24 cellular contexts compared by ENCODE assay signal in the genomic region with DNA sequence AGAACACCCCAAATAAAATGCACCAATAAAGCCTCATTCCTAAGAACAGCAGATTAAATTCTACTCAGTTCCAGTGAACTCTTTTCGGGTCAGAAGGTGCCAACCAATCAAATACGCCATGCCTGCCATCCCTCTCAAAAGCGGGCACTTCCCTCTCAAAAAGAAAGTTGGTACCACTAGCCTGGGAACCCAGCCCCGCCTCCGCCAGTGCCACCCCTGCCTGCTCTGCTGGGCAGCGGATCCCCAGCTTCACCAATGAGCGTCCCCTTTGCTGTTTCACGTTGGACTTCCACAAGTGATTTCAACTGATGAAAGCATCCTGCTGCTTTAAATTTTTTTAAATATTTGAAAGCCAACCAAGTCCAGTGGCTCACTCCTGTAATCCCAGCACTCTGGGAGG. TPM values are rescaled to one million over a fixed set of nuclear protein-coding genes. Genes with fewer than 3 reads are reported as not detected.
DNase-seq lines count a peak whose midpoint lies in the region; ATAC-seq and TF ChIP-seq lines count a peak whose summit lies in the region.
"Had no signal": no experiment of that assay in that cellular context is flagged by ENCODE, and none has a peak within 500 bp of the region (broad histone marks: within the 10 kb centered on the region; RNA-seq: fewer than 3 reads in every experiment).

No MANE protein-coding gene starts in this region.

- H3K27me3 ChIP-seq in GM23338 (ENCODE audit: insufficient read depth) (no peaks in the 10 kb centered on the region), spleen (replicated peaks in 1 of 7) (no peaks in the 10 kb centered on the region), gastrocnemius medialis (peaks cover 0 to 2% (median 0%) of the 10 kb centered on the region in 3 donors)
- H3K27me3 ChIP-seq: BE2C, BLaER1 had no signal

- ATAC-seq in GM23338 (no peak), gastrocnemius medialis (no peak)
- ATAC-seq: GM12878 had no signal

- H3K36me3 ChIP-seq in GM23338 (ENCODE audit: insufficient read depth) (no peaks in the 10 kb centered on the region; the same call in 1 of the 2 replicates), spleen (no peaks in the 10 kb centered on the region), gastrocnemius medialis (no peaks in the 10 kb centered on the region)
- H3K36me3 ChIP-seq: BE2C, BLaER1 had no signal

- in situ Hi-C loops in gastrocnemius medialis (cut with MboI; ENCODE audit: low sequenced_read_pairs in 4 of 4): loop anchor here in 3 of 4 donors (10.0 to 25.0 kb wide), 2 partner anchors 195 to 197 kb away; no protein-coding TSS in a partner anchor

- H3K79me2 ChIP-seq in GM23338 (replicated peaks; ENCODE audit: insufficient read depth): no peaks in the 10 kb centered on the region

- H3K27me3 Mint-ChIP-seq in GM23338 (ENCODE audit: insufficient read depth, low read depth, poor library complexity) (peaks cover 3% of the 10 kb centered on the region), nephron (ENCODE audit: low read depth) (peaks cover 18% of the 10 kb centered on the region)

- H3K9me3 ChIP-seq in spleen (no peaks in the 10 kb centered on the region), gastrocnemius medialis (no peaks in the 10 kb centered on the region)
- H3K9me3 ChIP-seq: BE2C, BLaER1 had no signal

- no peak overlapping the region for H3K27ac ChIP-seq in GM23338 (ENCODE audit: low read depth)
- H3K27ac ChIP-seq in spleen: no peak overlapping the region
- H3K27ac ChIP-seq in gastrocnemius medialis: no peak overlapping the region
- H3K27ac ChIP-seq: BLaER1 had no signal

- intact Hi-C loops in spleen (cut with DNase I; ENCODE audit: low total_unique reads) (no loop called here), gastrocnemius medialis (cut with DNase I; ENCODE audit: low total_unique reads) (no loop called here)

- no peaks in the 10 kb centered on the region for H3F3A ChIP-seq in GM23338 (replicated peaks; ENCODE audit: low read depth)

- TF ChIP-seq CTCF in GM23338 (conservative IDR thresholded peaks at IDR 0.05; ENCODE audit: low read depth in 2 of 2) (no peak), nephron (IDR thresholded peaks at IDR 0.05; ENCODE audit: unreplicated experiment in 3 of 3) (no peak), spleen (IDR thresholded peaks at IDR 0.05 in 8 of 11, conservative IDR thresholded peaks at IDR 0.05 in 3 of 11) (no peak), gastrocnemius medialis (IDR thresholded peaks at IDR 0.05 in 4 of 5, conservative IDR thresholded peaks at IDR 0.05 in 1 of 5) (no peak)

- H3K4me2 ChIP-seq in GM23338: no peak overlapping the region
- H3K4me2 ChIP-seq: BLaER1 had no signal

- no peak overlapping the region for H3K4me3 Mint-ChIP-seq in GM23338
- no peak overlapping the region for H3K4me3 Mint-ChIP-seq in nephron
- H3K4me3 Mint-ChIP-seq: CD14-positive monocyte; CD4-positive, alpha-beta memory T cell; CD4-positive, CD25-positive, alpha-beta regulatory T cell; CD8-positive, alpha-beta memory T cell had no signal

- H3K4me1 ChIP-seq in GM23338 (ENCODE audit: insufficient read depth) (no peaks in the 10 kb centered on the region), spleen (no peaks in the 10 kb centered on the region), gastrocnemius medialis (no peaks in the 10 kb centered on the region)
- H3K4me1 ChIP-seq: BE2C, BLaER1 had no signal

- H4K20me1 ChIP-seq in GM23338 (replicated peaks; ENCODE audit: insufficient read depth): no peaks in the 10 kb centered on the region
- H4K20me1 ChIP-seq: BLaER1 had no signal

- DNase-seq in GM23338 (ENCODE audit: low spot score): no peak
- DNase-seq in spleen: peak; percentile 41
- no peak for DNase-seq in gastrocnemius medialis
- no peak for DNase-seq in NCI-H128 (lab: John Stamatoyannopoulos, UW; ENCODE audit: unreplicated experiment)
- no peak for DNase-seq in cortex of kidney (lab: John Stamatoyannopoulos, UW)
- DNase-seq: 8988T; ACHN; BE2C; C1 segment of cervical spinal cord; CD4-positive, alpha-beta memory T cell; CD4-positive, CD25-positive, alpha-beta regulatory T cell; CD8-positive, alpha-beta memory T cell; COR-L47; DMS 273 treated with DMSO at 0.1 percent for 48 hours; DMS153; DMS53; DMS79; DND-41; EL; GDM1 had no signal

- no peak overlapping the region for H3K4me3 ChIP-seq in GM23338
- no peak overlapping the region for H3K4me3 ChIP-seq in spleen
- H3K4me3 ChIP-seq in gastrocnemius medialis: no peak overlapping the region
- H3K4me3 ChIP-seq: BLaER1, GM12878 had no signal

- H3K27ac Mint-ChIP-seq in GM23338 (no peak overlapping the region), nephron (peak overlapping the region; percentile 48 to 81 (median 54))
- H3K27ac Mint-ChIP-seq: CD4-positive, alpha-beta memory T cell; CD4-positive, CD25-positive, alpha-beta regulatory T cell had no signal

- H2AFZ ChIP-seq in GM23338: peak overlapping the region; percentile 38; the same call in 1 of the 2 replicates

- H3K9me2 ChIP-seq in GM23338 (ENCODE audit: insufficient read depth): no peaks in the 10 kb centered on the region

- no peaks in the 10 kb centered on the region; the same call in 2 of the 3 replicates for H3K4me1 Mint-ChIP-seq in GM23338
- H3K4me1 Mint-ChIP-seq in nephron: peaks cover 9% of the 10 kb centered on the region
- H3K4me1 Mint-ChIP-seq: CD14-positive monocyte; CD4-positive, alpha-beta memory T cell; CD4-positive, CD25-positive, alpha-beta regulatory T cell; CD8-positive, alpha-beta memory T cell had no signal

- WGBS in spleen, 5 donors: 85 to 92% (median 87%) methylated on average over 8 of the region's 8 CpGs

- H3K36me3 Mint-ChIP-seq in GM23338 (ENCODE audit: low read depth) (peaks cover 6% of the 10 kb centered on the region; the same call in 2 of the 3 replicates), nephron (ENCODE audit: low read depth) (peaks cover 4% of the 10 kb centered on the region)
- H3K36me3 Mint-ChIP-seq: CD14-positive monocyte; CD4-positive, alpha-beta memory T cell; CD4-positive, CD25-positive, alpha-beta regulatory T cell; CD8-positive, alpha-beta memory T cell had no signal

- peaks cover 6% of the 10 kb centered on the region for H3K9me3 Mint-ChIP-seq in GM23338
- peaks cover 6% of the 10 kb centered on the region for H3K9me3 Mint-ChIP-seq in nephron
- H3K9me3 Mint-ChIP-seq: CD4-positive, alpha-beta memory T cell; CD4-positive, CD25-positive, alpha-beta regulatory T cell; CD8-positive, alpha-beta memory T cell had no signal

- TF ChIP-seq POLR2A in spleen (IDR thresholded peaks at IDR 0.05) (no peak), gastrocnemius medialis (IDR thresholded peaks at IDR 0.05) (no peak)

TF ChIP-seq in GM23338, 12 proteins besides CTCF, POLR2A, EP300 and RAD21 (continues in another document):
- no peak for TF ChIP-seq NANOG (IDR thresholded peaks at IDR 0.05; ENCODE audit: borderline replicate concordance)
- TF ChIP-seq, protein P1, sequence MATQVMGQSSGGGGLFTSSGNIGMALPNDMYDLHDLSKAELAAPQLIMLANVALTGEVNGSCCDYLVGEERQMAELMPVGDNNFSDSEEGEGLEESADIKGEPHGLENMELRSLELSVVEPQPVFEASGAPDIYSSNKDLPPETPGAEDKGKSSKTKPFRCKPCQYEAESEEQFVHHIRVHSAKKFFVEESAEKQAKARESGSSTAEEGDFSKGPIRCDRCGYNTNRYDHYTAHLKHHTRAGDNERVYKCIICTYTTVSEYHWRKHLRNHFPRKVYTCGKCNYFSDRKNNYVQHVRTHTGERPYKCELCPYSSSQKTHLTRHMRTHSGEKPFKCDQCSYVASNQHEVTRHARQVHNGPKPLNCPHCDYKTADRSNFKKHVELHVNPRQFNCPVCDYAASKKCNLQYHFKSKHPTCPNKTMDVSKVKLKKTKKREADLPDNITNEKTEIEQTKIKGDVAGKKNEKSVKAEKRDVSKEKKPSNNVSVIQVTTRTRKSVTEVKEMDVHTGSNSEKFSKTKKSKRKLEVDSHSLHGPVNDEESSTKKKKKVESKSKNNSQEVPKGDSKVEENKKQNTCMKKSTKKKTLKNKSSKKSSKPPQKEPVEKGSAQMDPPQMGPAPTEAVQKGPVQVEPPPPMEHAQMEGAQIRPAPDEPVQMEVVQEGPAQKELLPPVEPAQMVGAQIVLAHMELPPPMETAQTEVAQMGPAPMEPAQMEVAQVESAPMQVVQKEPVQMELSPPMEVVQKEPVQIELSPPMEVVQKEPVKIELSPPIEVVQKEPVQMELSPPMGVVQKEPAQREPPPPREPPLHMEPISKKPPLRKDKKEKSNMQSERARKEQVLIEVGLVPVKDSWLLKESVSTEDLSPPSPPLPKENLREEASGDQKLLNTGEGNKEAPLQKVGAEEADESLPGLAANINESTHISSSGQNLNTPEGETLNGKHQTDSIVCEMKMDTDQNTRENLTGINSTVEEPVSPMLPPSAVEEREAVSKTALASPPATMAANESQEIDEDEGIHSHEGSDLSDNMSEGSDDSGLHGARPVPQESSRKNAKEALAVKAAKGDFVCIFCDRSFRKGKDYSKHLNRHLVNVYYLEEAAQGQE (IDR thresholded peaks at IDR 0.05; ENCODE audit: unreplicated experiment): no peak
- TF ChIP-seq CREB1 (CRISPR knock-in tag; IDR thresholded peaks at IDR 0.05; ENCODE audit: low read depth): no peak
- TF ChIP-seq POLR2AphosphoS5 (IDR thresholded peaks at IDR 0.05; ENCODE audit: low read depth): no peak
- TF ChIP-seq ZNF114 (CRISPR knock-in tag; IDR thresholded peaks at IDR 0.05): no peak
- no peak for TF ChIP-seq EZH2 (IDR thresholded peaks at IDR 0.05; ENCODE audit: low read depth, unreplicated experiment)
- TF ChIP-seq, protein P2, sequence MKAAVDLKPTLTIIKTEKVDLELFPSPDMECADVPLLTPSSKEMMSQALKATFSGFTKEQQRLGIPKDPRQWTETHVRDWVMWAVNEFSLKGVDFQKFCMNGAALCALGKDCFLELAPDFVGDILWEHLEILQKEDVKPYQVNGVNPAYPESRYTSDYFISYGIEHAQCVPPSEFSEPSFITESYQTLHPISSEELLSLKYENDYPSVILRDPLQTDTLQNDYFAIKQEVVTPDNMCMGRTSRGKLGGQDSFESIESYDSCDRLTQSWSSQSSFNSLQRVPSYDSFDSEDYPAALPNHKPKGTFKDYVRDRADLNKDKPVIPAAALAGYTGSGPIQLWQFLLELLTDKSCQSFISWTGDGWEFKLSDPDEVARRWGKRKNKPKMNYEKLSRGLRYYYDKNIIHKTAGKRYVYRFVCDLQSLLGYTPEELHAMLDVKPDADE (IDR thresholded peaks at IDR 0.05): no peak
- TF ChIP-seq JUNB (IDR thresholded peaks at IDR 0.05; ENCODE audit: unreplicated experiment): no peak
- TF ChIP-seq STAT1 (IDR thresholded peaks at IDR 0.05; ENCODE audit: unreplicated experiment): no peak

RNA-seq across cellular contexts. Expression of a gene that starts 33.2 kb away (rescaled TPM):
- total RNA-seq in GM23338 (2014; rRNA removed; shearing (Covaris generic)): 5.6 and 10.8 TPM in 2 replicates
- polyA plus RNA-seq in GM23338 (2016; fragmentation: Nextera tagmentation; extraction: Ambion mirVana): 3.7 and 4.2 TPM in 2 replicates
- total RNA-seq in spleen: 10 to 100 TPM in 4 of 7 donors, 1 to 10 TPM in 3; 5.2 to 15.4 (median 10.8) TPM
- polyA plus RNA-seq in spleen: 1 to 10 TPM; 1.6 to 3.5 (median 1.6) TPM
- total RNA-seq in gastrocnemius medialis: 1 to 10 TPM in 3 of 4 donors, under 1 TPM in 1; 0.88 to 3.4 (median 1.4) TPM

RNA-seq across cellular contexts. Expression of a gene that starts 47.8 kb away (rescaled TPM):
- 48.6 and 50.1 TPM in 2 replicates for total RNA-seq in GM23338 (2014; rRNA removed; shearing (Covaris generic))
- 13.5 and 16.3 TPM in 2 replicates for polyA plus RNA-seq in GM23338 (2016; fragmentation: Nextera tagmentation; extraction: Ambion mirVana)
- total RNA-seq in spleen: 10 to 100 TPM; 10.5 to 49.7 (median 21.4) TPM
- 10 to 100 TPM in 2 of 3 donors, 1 to 10 TPM in 1; 5.6 to 14.8 (median 12.5) TPM for polyA plus RNA-seq in spleen
- 100 to 1,000 TPM; 465 to 605 (median 490) TPM for total RNA-seq in gastrocnemius medialis
